24 cellular contexts compared by ENCODE assay signal in genomic region chr1:84737572-84737971, GRCh38.
"Had no signal": no experiment of that assay in that cellular context is flagged by ENCODE, and none has a peak within 500 bp of the region (broad histone marks: within the 10 kb centered on the region; RNA-seq: fewer than 3 reads in every experiment).

No MANE protein-coding gene starts in this region.

- H3K27ac Mint-ChIP-seq: naive B cell; nephron; progenitor cell of endocrine pancreas; stimulated activated naive CD8-positive, alpha-beta T cell treated with anti-CD3 and anti-CD28 coated beads, Interleukin-15, Interleukin-2, amounts not matched to agents 100 ng/mL and 50 ng/mL, for 24 hours had no signal

- H3K9me3 Mint-ChIP-seq: stimulated activated naive CD8-positive, alpha-beta T cell treated with anti-CD3 and anti-CD28 coated beads, Interleukin-15, Interleukin-2, amounts not matched to agents 100 ng/mL and 50 ng/mL, for 24 hours had no signal

- H3K27me3 ChIP-seq: dorsolateral prefrontal cortex, esophagus squamous epithelium, hepatocyte, pancreas, tibial artery, upper lobe of left lung, vagina had no signal

- FAIRE-seq: kidney, pancreas, small intestine had no signal

- H3K4me2 ChIP-seq: hepatocyte had no signal

- H3K27ac ChIP-seq: dorsolateral prefrontal cortex, esophagus squamous epithelium, hepatocyte, pancreas, tibial artery, upper lobe of left lung, vagina had no signal

- H2AFZ ChIP-seq: hepatocyte had no signal

- H3K4me1 Mint-ChIP-seq: naive B cell, nephron had no signal

- H3K36me3 ChIP-seq: esophagus squamous epithelium, pancreas, tibial artery, upper lobe of left lung, vagina had no signal

- H3K4me1 ChIP-seq: esophagus squamous epithelium, pancreas, tibial artery, upper lobe of left lung, vagina had no signal

- H3K36me3 Mint-ChIP-seq: naive B cell had no signal

- H3K9me3 ChIP-seq: esophagus squamous epithelium, pancreas, tibial artery, upper lobe of left lung, vagina had no signal

- H3K4me3 ChIP-seq: dorsolateral prefrontal cortex, esophagus squamous epithelium, hepatocyte, lung, pancreas, tibial artery, upper lobe of left lung, vagina had no signal

- ATAC-seq: left colon, left ventricle myocardium superior, pancreas, right cardiac atrium had no signal

- H3K4me3 Mint-ChIP-seq: naive B cell; nephron; stimulated activated naive CD8-positive, alpha-beta T cell treated with anti-CD3 and anti-CD28 coated beads, Interleukin-15, Interleukin-2, amounts not matched to agents 100 ng/mL and 50 ng/mL, for 24 hours had no signal

- H3K79me2 ChIP-seq: hepatocyte had no signal

- DNase-seq: cortex of kidney; dorsolateral prefrontal cortex; effector CD8-positive, alpha-beta T cell; esophagus squamous epithelium; foreskin melanocyte; head of caudate nucleus; kidney; left colon; left ventricle myocardium superior; mesenchymal stem cell; naive B cell; occipital lobe; pancreas; right cardiac atrium; small intestine; stimulated activated CD4-positive, alpha-beta T cell treated with anti-CD3 and anti-CD28 coated beads, Interleukin-2, amount 100 ng/mL, for 48 hours; tibial artery had no signal
